Comparison of ENCODE assay signal across 26 cellular contexts in genomic region chr1:153389978-153390879, GRCh38. TPM values are rescaled to one million over a fixed set of nuclear protein-coding genes. Genes with fewer than 3 reads are reported as not detected.
DNase-seq lines count a peak whose midpoint lies in the region; ATAC-seq and TF ChIP-seq lines count a peak whose summit lies in the region.
"Had no signal": no experiment of that assay in that cellular context is flagged by ENCODE, and none has a peak within 500 bp of the region (broad histone marks: within the 10 kb centered on the region; RNA-seq: fewer than 3 reads in every experiment).

No MANE protein-coding gene starts in this region.

- no peak overlapping the region for H3K27ac ChIP-seq in WERI-Rb-1
- peak overlapping the region; percentile 37 for H3K27ac ChIP-seq in vagina

- H3K36me3 ChIP-seq in WERI-Rb-1, result no peaks in the 10 kb centered on the region
- no peaks in the 10 kb centered on the region for H3K36me3 ChIP-seq in vagina
- H3K36me3 ChIP-seq: BE2C had no signal

- H3K4me1 ChIP-seq in vagina, result no peaks in the 10 kb centered on the region
- H3K4me1 ChIP-seq: BE2C had no signal

- H3K9me3 ChIP-seq in WERI-Rb-1 (ENCODE audit: severe bottlenecking) (no peaks in the 10 kb centered on the region), vagina (no peaks in the 10 kb centered on the region)
- H3K9me3 ChIP-seq: BE2C had no signal

- H3K27me3 ChIP-seq in WERI-Rb-1 (ENCODE audit: insufficient read depth, low read depth, severe bottlenecking) (peaks cover 97% of the 10 kb centered on the region), vagina (no peaks in the 10 kb centered on the region)

- intact Hi-C loops in Right ventricle myocardium superior (cut with DNase I), result no loop called here
- intact Hi-C loops in Right ventricle myocardium inferior (cut with DNase I), result no loop called here
- intact Hi-C loops in left colon (cut with DNase I, micrococcal nuclease), result no loop called here
- intact Hi-C loops in vagina (cut with DNase I), result no loop called here

- TF ChIP-seq CTCF in WERI-Rb-1 (IDR thresholded peaks at IDR 0.05; ENCODE audit: low read depth, low read length) (no peak), vagina (IDR thresholded peaks at IDR 0.05) (no peak)

- no peaks in the 10 kb centered on the region for H3K36me3 Mint-ChIP-seq in activated naive CD4-positive, alpha-beta T cell treated with anti-CD3 and anti-CD28 coated beads, Interleukin-2, amount 50 U/mL, for 72 hours

- DNase-seq in Right ventricle myocardium superior (no peak), Right ventricle myocardium inferior (ENCODE audit: missing footprints) (no peak), WERI-Rb-1 (peak; percentile 5), left colon (no peak), vagina (ENCODE audit: extremely low spot score in 2 of 2) (peak in 1 of 2 donors; percentile 52)
- DNase-seq in activated naive CD4-positive, alpha-beta T cell treated with anti-CD3 and anti-CD28 coated beads, Interleukin-2, amount 50 U/mL, for 72 hours (ENCODE audit: low spot score in 2 of 2), result no peak
- DNase-seq: activated CD8-positive, alpha-beta T cell treated with anti-CD3 and anti-CD28 coated beads, Interleukin-2, amount 10 ng/mL, durations not matched to agents 7 days and 5 days; activated naive CD4-positive, alpha-beta T cell treated with Interleukin-2 at 50 U/mL for 16 hours; activated T-cell treated with anti-CD3 and anti-CD28 coated beads, Interleukin-2, amount 50 U/mL, for 24 hours; BE2C; cerebellar nuclear complex; hippocampal formation; kidney; mesendoderm; stimulated activated CD4-positive, alpha-beta T cell treated with anti-CD3 and anti-CD28 coated beads, Interleukin-4, amount 100 ng/mL, for 24 hours; T-helper 17 cell had no signal

- H3K9me3 Mint-ChIP-seq in activated naive CD4-positive, alpha-beta T cell treated with anti-CD3 and anti-CD28 coated beads, Interleukin-2, amount 50 U/mL, for 72 hours, result no peaks in the 10 kb centered on the region
- H3K9me3 Mint-ChIP-seq: activated T-cell treated with anti-CD3 and anti-CD28 coated beads, Interleukin-2, amount 50 U/mL, for 24 hours; nephron had no signal

- ATAC-seq in Right ventricle myocardium superior (ENCODE audit: poor library complexity), result peak; percentile 11
- no peak for ATAC-seq in Right ventricle myocardium inferior
- ATAC-seq in left colon, result peak; percentile 35
- ATAC-seq in activated naive CD4-positive, alpha-beta T cell treated with anti-CD3 and anti-CD28 coated beads, Interleukin-2, amount 50 U/mL, for 72 hours, result no peak
- ATAC-seq in GM21367 (IDR thresholded peaks at IDR 0.05; ENCODE audit: unreplicated experiment), result no peak
- ATAC-seq in HG02852 (IDR thresholded peaks at IDR 0.05; ENCODE audit: unreplicated experiment), result no peak
- ATAC-seq: activated CD4-positive, CD25-positive, alpha-beta regulatory T cell treated with anti-CD3 and anti-CD28 coated beads, Interleukin-2, amount 50 U/mL, for 24 hours; activated CD8-positive, alpha-beta T cell treated with anti-CD3 and anti-CD28 coated beads, Interleukin-2, amount 10 ng/mL, durations not matched to agents 7 days and 5 days; T-helper 17 cell had no signal

- no peak for TF ChIP-seq POLR2A in vagina (IDR thresholded peaks at IDR 0.05)

- H3K27ac Mint-ChIP-seq in activated naive CD4-positive, alpha-beta T cell treated with anti-CD3 and anti-CD28 coated beads, Interleukin-2, amount 50 U/mL, for 72 hours, result no peak overlapping the region
- H3K27ac Mint-ChIP-seq: activated CD8-positive, alpha-beta T cell treated with anti-CD3 and anti-CD28 coated beads, Interleukin-2, amount 10 ng/mL, durations not matched to agents 7 days and 5 days; activated T-cell treated with anti-CD3 and anti-CD28 coated beads, Interleukin-2, amount 50 U/mL, for 24 hours; nephron; progenitor cell of endocrine pancreas; T-helper 17 cell had no signal

- H3K4me3 ChIP-seq in WERI-Rb-1 (ENCODE audit: low read depth, low read length) (no peak overlapping the region), vagina (peak overlapping the region in 1 of 2 donors; percentile 23)
- H3K4me3 ChIP-seq: smooth muscle cell had no signal

RNA-seq across cellular contexts. Expression of gene S100A8, which starts 0.6 kb away (rescaled TPM):
- total RNA-seq in Right ventricle myocardium superior (42.5 TPM), Right ventricle myocardium inferior (79.9 TPM), left colon (1 to 10 TPM; 1.2 to 6.7 TPM), vagina (1,155 TPM)
- not detected for total RNA-seq in activated naive CD4-positive, alpha-beta T cell treated with anti-CD3 and anti-CD28 coated beads, Interleukin-2, amount 50 U/mL, for 72 hours
- total RNA-seq: A172; activated CD8-positive, alpha-beta T cell treated with anti-CD3 and anti-CD28 coated beads, Interleukin-2, amount 10 ng/mL, durations not matched to agents 7 days and 5 days; astrocyte; fibroblast of villous mesenchyme; progenitor cell of endocrine pancreas; smooth muscle cell had no signal

RNA-seq across cellular contexts. Expression of gene S100A12, which starts 14.8 kb away (rescaled TPM):
- 2.4 TPM for total RNA-seq in Right ventricle myocardium superior
- total RNA-seq in Right ventricle myocardium inferior, result 4.0 TPM
- under 1 TPM in 1 of 2 donors, not detected in 1; 0.85 TPM for total RNA-seq in left colon
- 4.2 TPM for total RNA-seq in vagina
- total RNA-seq in activated naive CD4-positive, alpha-beta T cell treated with anti-CD3 and anti-CD28 coated beads, Interleukin-2, amount 50 U/mL, for 72 hours, result not detected
- total RNA-seq: A172; activated CD8-positive, alpha-beta T cell treated with anti-CD3 and anti-CD28 coated beads, Interleukin-2, amount 10 ng/mL, durations not matched to agents 7 days and 5 days; astrocyte; fibroblast of villous mesenchyme; progenitor cell of endocrine pancreas; smooth muscle cell; ureter had no signal

RNA-seq across cellular contexts. Expression of gene S100A7A, which starts 26.1 kb away (rescaled TPM):
- total RNA-seq in Right ventricle myocardium superior, result not detected
- not detected for total RNA-seq in Right ventricle myocardium inferior
- not detected for total RNA-seq in left colon
- not detected for total RNA-seq in vagina
- not detected for total RNA-seq in activated naive CD4-positive, alpha-beta T cell treated with anti-CD3 and anti-CD28 coated beads, Interleukin-2, amount 50 U/mL, for 72 hours
- total RNA-seq: A172; activated CD8-positive, alpha-beta T cell treated with anti-CD3 and anti-CD28 coated beads, Interleukin-2, amount 10 ng/mL, durations not matched to agents 7 days and 5 days; astrocyte; fibroblast of villous mesenchyme; kidney; progenitor cell of endocrine pancreas; smooth muscle cell; T-helper 17 cell; ureter had no signal

RNA-seq across cellular contexts. Expression of gene S100A9, which starts 32.6 kb away (rescaled TPM):
- total RNA-seq in Right ventricle myocardium superior (111 TPM), Right ventricle myocardium inferior (190 TPM), left colon (10 to 100 TPM in 1 of 2 donors, 1 to 10 TPM in 1; 9.2 to 21.0 TPM), vagina (4,658 TPM)
- total RNA-seq in activated naive CD4-positive, alpha-beta T cell treated with anti-CD3 and anti-CD28 coated beads, Interleukin-2, amount 50 U/mL, for 72 hours, result 1 to 10 TPM in 1 of 2 donors, under 1 TPM in 1; 0.73 to 1.4 TPM
- total RNA-seq: A172; activated CD8-positive, alpha-beta T cell treated with anti-CD3 and anti-CD28 coated beads, Interleukin-2, amount 10 ng/mL, durations not matched to agents 7 days and 5 days; fibroblast of villous mesenchyme had no signal

RNA-seq across cellular contexts. Expression of gene PGLYRP4, which starts 41.6 kb away (rescaled TPM):
- total RNA-seq in Right ventricle myocardium superior, result not detected
- not detected for total RNA-seq in Right ventricle myocardium inferior
- not detected for total RNA-seq in left colon
- total RNA-seq in vagina, result 3.9 TPM
- total RNA-seq in activated naive CD4-positive, alpha-beta T cell treated with anti-CD3 and anti-CD28 coated beads, Interleukin-2, amount 50 U/mL, for 72 hours, result not detected
- total RNA-seq: A172; activated CD8-positive, alpha-beta T cell treated with anti-CD3 and anti-CD28 coated beads, Interleukin-2, amount 10 ng/mL, durations not matched to agents 7 days and 5 days; astrocyte; fibroblast of villous mesenchyme; kidney; progenitor cell of endocrine pancreas; T-helper 17 cell had no signal

Comparison
In these comparisons a context has a peak if more than half of its experiments do, and no peak if none do; other contexts are left out.
1. ATAC-seq: peak in Right ventricle myocardium superior (single experiment) and left colon (single experiment); none in Right ventricle myocardium inferior (single experiment), activated naive CD4-positive, alpha-beta T cell treated with anti-CD3 and anti-CD28 coated beads, Interleukin-2, amount 50 U/mL, for 72 hours (0 of 2), GM21367 (single experiment) and HG02852 (single experiment).
2. RNA of gene S100A8, which starts 0.6 kb away (total RNA-seq): 1,155 TPM in vagina (single experiment); 79.9 TPM in Right ventricle myocardium inferior (single experiment), 42.5 TPM in Right ventricle myocardium superior (single experiment), 1.2 to 6.7 TPM in left colon and not detected in activated naive CD4-positive, alpha-beta T cell treated with anti-CD3 and anti-CD28 coated beads, Interleukin-2, amount 50 U/mL, for 72 hours; every median in the first group is over 10 times any median in the second.